In genomic region chr9:72919246-72919945, GRCh38 we compare ENCODE assay signal across 23 cellular contexts. TPM values are rescaled to one million over a fixed set of nuclear protein-coding genes. Genes with fewer than 3 reads are reported as not detected.
"Had no signal": no experiment of that assay in that cellular context is flagged by ENCODE, and none has a peak within 500 bp of the region (broad histone marks: within the 10 kb centered on the region; RNA-seq: fewer than 3 reads in every experiment).

No MANE protein-coding gene starts in this region.

- H3K27ac ChIP-seq: left ventricle myocardium inferior, ovary, right atrium auricular region, skin epidermis, thoracic aorta, vagina had no signal

- H3K4me1 ChIP-seq: left ventricle myocardium inferior, right atrium auricular region, stomach, vagina had no signal

- H3K9me3 ChIP-seq: left ventricle myocardium inferior, ovary, right atrium auricular region, stomach, thoracic aorta, tibial nerve, vagina had no signal

- H3K36me3 ChIP-seq: ovary, right atrium auricular region had no signal

- H3K4me3 ChIP-seq: left ventricle myocardium inferior, lung, ovary, right atrium auricular region, skin epidermis, stomach, thoracic aorta, tibial nerve, vagina had no signal

- H3K27me3 ChIP-seq: ovary, right atrium auricular region, stomach, tibial nerve, vagina had no signal

- ATAC-seq: naive thymus-derived CD4-positive, alpha-beta T cell; natural killer cell treated with Interleukin-12 subunit alpha and Interleukin-12 subunit beta and Interleukin-15 and Interleukin-18, amount 100 ng/mL, for 72 hours; sciatic nerve; stimulated activated naive B cell treated with anti-CD40 and anti-IgM and Interleukin-4, amounts not matched to agents 10 μg/mL and 1 μg/mL and 100 μg/mL, for 72 hours; stimulated activated naive CD8-positive, alpha-beta T cell treated with anti-CD3 and anti-CD28 coated beads, Interleukin-15, Interleukin-2, amounts not matched to agents 100 U/mL and 50 U/mL, for 24 hours had no signal

- DNase-seq: hypothalamus; immature natural killer cell; islet precursor cell; left ventricle myocardium inferior; mesendoderm; naive thymus-derived CD4-positive, alpha-beta T cell; ovary; stimulated activated CD4-positive, alpha-beta T cell treated with anti-CD3 and anti-CD28 coated beads, Interleukin-12 subunit alpha, Interleukin-12 subunit beta, amount 100 ng/mL, for 4 hours; stimulated activated CD4-positive, alpha-beta T cell treated with anti-CD3 and anti-CD28 coated beads, Interleukin-15, amount 100 ng/mL, for 24 hours; stimulated activated CD4-positive, alpha-beta T cell treated with anti-CD3 and anti-CD28 coated beads, Interleukin-2, amount 100 ng/mL, for 24 hours; stimulated activated CD4-positive, alpha-beta T cell treated with anti-CD3 and anti-CD28 coated beads, Interleukin-4, amount 100 ng/mL, for 1 hour; stimulated activated naive B cell treated with anti-CD40 and anti-IgM and Interleukin-4, amounts not matched to agents 10 μg/mL and 1 μg/mL and 100 μg/mL, for 72 hours; stimulated activated naive CD8-positive, alpha-beta T cell treated with anti-CD3 and anti-CD28 coated beads, Interleukin-15, Interleukin-2, amounts not matched to agents 100 U/mL and 50 U/mL, for 24 hours had no signal

RNA-seq across cellular contexts. Expression of gene ALDH1A1, which starts 33.5 kb away (rescaled TPM):
- total RNA-seq: natural killer cell treated with Interleukin-12 subunit alpha and Interleukin-12 subunit beta and Interleukin-15 and Interleukin-18, amount 100 ng/mL, for 72 hours had no signal
- polyA plus RNA-seq: naive thymus-derived CD4-positive, alpha-beta T cell; neural cell had no signal
